ENCODE assay signal across 8 cellular contexts in the genomic region with DNA sequence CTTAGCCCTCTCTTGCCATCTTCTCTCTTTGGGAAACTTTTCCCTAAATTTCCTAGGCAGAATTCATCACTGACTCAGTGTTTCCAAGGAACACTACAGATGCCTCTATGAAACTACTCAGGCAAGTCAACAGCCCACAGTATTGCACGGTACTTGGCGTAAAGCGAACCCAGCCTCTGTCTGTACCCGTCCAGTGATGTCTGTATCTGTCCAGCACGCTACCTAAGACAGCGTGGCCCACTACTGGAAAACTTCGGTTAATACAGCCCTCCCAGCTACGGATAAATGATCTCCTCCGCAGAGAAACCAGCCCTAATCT. TPM values are rescaled to one million over a fixed set of nuclear protein-coding genes. Genes with fewer than 3 reads are reported as not detected.
DNase-seq lines count a peak whose midpoint lies in the region; ATAC-seq, FAIRE-seq and TF ChIP-seq lines count a peak whose summit lies in the region.

No MANE protein-coding gene starts in this region.

- peak overlapping the region; percentile 93 for H4K8ac ChIP-seq in H1 (ENCODE audit: extremely low read depth, insufficient read depth, low read length)

- TF ChIP-seq RAD21 in H1 (IDR thresholded peaks at IDR 0.05 in 1 of 2, conservative IDR thresholded peaks at IDR 0.05 in 1 of 2; ENCODE audit: low read depth in 2 of 2, low read length in 2 of 2) = no peak

- no peak for TF ChIP-seq POLR2A in H1 (IDR thresholded peaks at IDR 0.05; ENCODE audit: control extremely low read depth in 1 of 2, low read depth in 2 of 2, low read length in 2 of 2)

- H3K27ac Mint-ChIP-seq in HFFc6 (peak overlapping the region; percentile 90), naive B cell (peak overlapping the region; percentile 86 to 95 (median 92))

- H3K4ac ChIP-seq in H1 (replicated peaks; ENCODE audit: insufficient read length, low read depth, low read length) = no peak overlapping the region

- no peak for FAIRE-seq in H1 (lab: Jason Lieb, UNC)

- H2BK20ac ChIP-seq in H1 (ENCODE audit: low read length) = no peak overlapping the region

- no peaks in the 10 kb centered on the region for H3K9me3 Mint-ChIP-seq in HFFc6
- H3K9me3 Mint-ChIP-seq in naive B cell = no peaks in the 10 kb centered on the region

- POLR2A ChIA-PET in H1 (lab: Charles Lee; ENCODE audit: partially characterized antibody) = interaction anchor here (0.9 to 1.9 kb wide), 16 partner anchors 8 to 266 kb away, joined by 3 to 8 read pairs (median 4); partner anchors contain the start of genes CHRNA5, CRABP1, DNAJA4 and IREB2

- no peak overlapping the region for H2BK12ac ChIP-seq in H1 (ENCODE audit: low read depth, low read length)

- peaks cover 0 to 2% (median 0%) of the 10 kb centered on the region in 4 experiments; a peak in 1 of 7 replicates for H3K4me1 ChIP-seq in H1 (replicated peaks in 1 of 4; ENCODE audit: control insufficient read depth in 3 of 4, insufficient read depth in 4 of 4, low read length in 3 of 4)

- no peak overlapping the region; the same call in 1 of the 2 replicates for H2BK5ac ChIP-seq in H1 (ENCODE audit: low read depth, low read length)

- H2AFZ ChIP-seq in H1 (ENCODE audit: low read length) = 0 out of 2 replicates have a peak overlapping the region, but pooled peaks have one; percentile 14

- peak overlapping the region; percentile 96 for H3K4me3 Mint-ChIP-seq in HFFc6
- H3K4me3 Mint-ChIP-seq in naive B cell = peak overlapping the region; percentile 94 to 99 (median 97)

- H3K4me3 ChIP-seq in GM12864 (ENCODE audit: low read depth, low read length) (peak overlapping the region; percentile 94), H1 (ENCODE audit: extremely low read depth in 1 of 4, insufficient read depth in 2 of 4, low read depth in 3 of 4, low read length in 4 of 4) (peak overlapping the region; percentile 81 to 97 (median 86))

- no peaks in the 10 kb centered on the region; a peak in 1 of 8 replicates for H3K36me3 ChIP-seq in H1 (ENCODE audit: control insufficient read depth in 2 of 4, insufficient read depth in 4 of 4, low read length in 3 of 4)

- no peak overlapping the region for H4K91ac ChIP-seq in H1 (replicated peaks; ENCODE audit: insufficient read length, low read length)

- H3K36me3 Mint-ChIP-seq in HFFc6 (ENCODE audit: low read depth) (0 out of 2 replicates have a peak, but pooled peaks cover 15% of the 10 kb centered on the region), naive B cell (peaks cover 0 to 6% of the 10 kb centered on the region in 2 donors)

- TF ChIP-seq CTCF in GM12864 (IDR thresholded peaks at IDR 0.05; ENCODE audit: low read depth, low read length, missing control alignments) (no peak), HFFc6 (IDR thresholded peaks at IDR 0.05) (peak; percentile 36; the same call in 1 of the 2 replicates), H1 (IDR thresholded peaks at IDR 0.05; ENCODE audit: control extremely low read depth in 1 of 3, insufficient read depth in 1 of 3, low read depth in 1 of 3, low read length in 3 of 3) (no peak)

- H2BK120ac ChIP-seq in H1 (replicated peaks; ENCODE audit: low read depth, low read length) = no peak overlapping the region

- no peak overlapping the region for H2BK15ac ChIP-seq in H1 (ENCODE audit: low read length)

- H3K27me3 Mint-ChIP-seq in HFFc6 (ENCODE audit: insufficient read depth) (peaks cover 2% of the 10 kb centered on the region), naive B cell (peaks cover 0 to 1% (median 0%) of the 10 kb centered on the region in 3 donors)

- H3K56ac ChIP-seq in H1 (replicated peaks; ENCODE audit: insufficient read length, low read depth, low read length) = no peak overlapping the region

- H3K4me2 ChIP-seq in H1 (ENCODE audit: insufficient read depth in 1 of 2, low read depth in 2 of 2, low read length in 2 of 2) = peak overlapping the region; percentile 88 to 94

- peaks cover 0 to 2% of the 10 kb centered on the region in 2 experiments for H4K20me1 ChIP-seq in H1 (replicated peaks in 1 of 2; ENCODE audit: control insufficient read depth in 1 of 2, insufficient read depth in 2 of 2, low read length in 2 of 2)

- 5% methylated on average over 9 of the region's 9 CpGs; no CpG with 5 or more reads in 1 of the 2 experiments for WGBS in H1 (ENCODE audit: extremely low coverage in 1 of 2, insufficient coverage in 1 of 2, insufficient read length in 1 of 2, insufficient replicate concordance in 2 of 2, low coverage in 1 of 2, low lambda C conversion rate in 2 of 2, missing lambda C conversion rate in 1 of 2), 2 experiments

- TF ChIP-seq EP300 in H1 (IDR thresholded peaks at IDR 0.05; ENCODE audit: borderline replicate concordance in 1 of 2, low read depth in 2 of 2, low read length in 2 of 2) = no peak

- no peaks in the 10 kb centered on the region for H3K9me3 ChIP-seq in H1 (ENCODE audit: insufficient read depth in 2 of 2, low read depth in 1 of 2, low read length in 1 of 2)

- H3K23me2 ChIP-seq in H1 (ENCODE audit: low read depth, low read length) = peaks cover 6% of the 10 kb centered on the region; the same call in 1 of the 2 replicates

- CTCF ChIA-PET in H1 (lab: Charles Lee; ENCODE audit: partially characterized antibody) = interaction anchor here (0.9 to 1.3 kb wide), 6 partner anchors 10 to 321 kb away, joined by 3 to 7 read pairs (median 4); no protein-coding TSS in a partner anchor

- no peak overlapping the region for H3K23ac ChIP-seq in H1 (ENCODE audit: insufficient read length)

- H3K79me2 ChIP-seq in H1 (ENCODE audit: control insufficient read depth in 1 of 2, insufficient read depth in 2 of 2, low read length in 2 of 2) = peaks cover 3 to 19% of the 10 kb centered on the region in 2 experiments; a peak in 3 of 4 replicates

- DNase-seq in GM12864 (ENCODE audit: low read depth) = no peak
- peak; percentile 24 for DNase-seq in HFFc6
- peak; percentile 51 for DNase-seq in OCI-M2 (lab: John Stamatoyannopoulos, UW; ENCODE audit: unreplicated experiment)
- no peak for DNase-seq in H1 (ENCODE audit: low read depth in 1 of 2, low spot score in 2 of 2)
- no peak for DNase-seq in naive B cell
- DNase-seq in ureter (ENCODE audit: low spot score) = no peak
- no peak for DNase-seq in medulla oblongata (ENCODE audit: extremely low spot score)

- H3K4me1 Mint-ChIP-seq in HFFc6 (ENCODE audit: low read depth) (peaks cover 45% of the 10 kb centered on the region), naive B cell (peaks cover 12% of the 10 kb centered on the region in 3 donors)

- no peak overlapping the region for H2AK5ac ChIP-seq in H1 (ENCODE audit: low read depth, low read length)

- H3K79me1 ChIP-seq in H1 (ENCODE audit: low read depth, low read length) = peaks cover 7% of the 10 kb centered on the region

- peaks cover 0 to 4% (median 0%) of the 10 kb centered on the region in 4 experiments; a peak in 2 of 7 replicates for H3K27me3 ChIP-seq in H1 (replicated peaks in 1 of 4; ENCODE audit: control insufficient read depth in 3 of 4, extremely low read depth in 1 of 4, insufficient read depth in 3 of 4, low read length in 3 of 4)

- H3K14ac ChIP-seq in H1 (ENCODE audit: insufficient read length) = no peak overlapping the region

- peak overlapping the region; percentile 54; the same call in 1 of the 2 replicates for H3K27ac ChIP-seq in H1 (ENCODE audit: low read depth, low read length)

- peak; percentile 22 to 27 for ATAC-seq in naive B cell (ENCODE audit: low read depth in 2 of 2)
- ATAC-seq in GM19397 (IDR thresholded peaks at IDR 0.05; ENCODE audit: unreplicated experiment) = no peak

- no peak overlapping the region for H4K5ac ChIP-seq in H1 (ENCODE audit: insufficient read length, low read depth, low read length)

- peak overlapping the region; percentile 71 to 92 (median 77) for H3K9ac ChIP-seq in H1 (replicated peaks in 1 of 4; ENCODE audit: extremely low read depth in 1 of 4, low read depth in 3 of 4, low read length in 3 of 4)

- H3K18ac ChIP-seq in H1 (ENCODE audit: extremely low read depth, low read length) = no peak overlapping the region

RNA-seq across cellular contexts. Expression of gene SKIC8, which starts 0.5 kb away (rescaled TPM):
- total RNA-seq in HFFc6 (2021; fragmentation: NEBNext Ultra II Directional; extraction: Animal tissue kit (Norgen Biotek cat#: 25700)) = 10 to 100 TPM; 43.9 to 48.1 (median 47.0) TPM
- 44.2 and 44.7 TPM in 2 replicates for total RNA-seq in H1 (2021; fragmentation: NEBNext Ultra II Directional; extraction: Animal tissue kit (Norgen Biotek cat#: 25700))
- polyA plus RNA-seq in H1 (2011; rRNA removed) = 42.3 and 77.7 TPM in 2 replicates
- polyA plus RNA-seq in H1 (2011; cell fraction: cytosol; rRNA removed) = 82.0 TPM
- 37.9 TPM for polyA plus RNA-seq in H1 (2011; cell fraction: nucleus; rRNA removed)
- polyA plus RNA-seq in H1 (2012, experiment 1 of 2) = 58.8 to 64.1 TPM (median 60.1 TPM) in 4 replicates
- polyA plus RNA-seq in H1 (2012, experiment 2 of 2) = 23.9 TPM
- polyA plus RNA-seq in H1 (2013, experiment 1 of 2) = 39.0 TPM
- 37.6 TPM for polyA plus RNA-seq in H1 (2013, experiment 2 of 2)
- 58.5 and 78.2 TPM in 2 replicates for polyA minus RNA-seq in H1 (2011; rRNA and poly(A)+ RNA removed)
- polyA minus RNA-seq in H1 (2011; cell fraction: cytosol; rRNA and poly(A)+ RNA removed) = 44.5 TPM
- 22.7 TPM for polyA minus RNA-seq in H1 (2011; cell fraction: nucleus; rRNA and poly(A)+ RNA removed)
- polyA plus RNA-seq in naive B cell (ENCODE audit: low read depth in 6 of 6) = 100 to 1,000 TPM in 1 of 6 donors, 10 to 100 TPM in 5; 60.8 to 107 (median 72.6) TPM
- 55.7 TPM for total RNA-seq in ureter

RNA-seq across cellular contexts. Expression of gene DNAJA4, which starts 34.6 kb away (rescaled TPM):
- under 1 TPM in 5 of 6 experiments, not detected in 1; 0.14 to 0.38 (median 0.17) TPM for total RNA-seq in HFFc6 (2021; fragmentation: NEBNext Ultra II Directional; extraction: Animal tissue kit (Norgen Biotek cat#: 25700))
- total RNA-seq in H1 (2021; fragmentation: NEBNext Ultra II Directional; extraction: Animal tissue kit (Norgen Biotek cat#: 25700)) = 2.5 and 3.6 TPM in 2 replicates
- polyA plus RNA-seq in H1 (2011; rRNA removed) (5.1 and 6.2 TPM in 2 replicates), naive B cell (ENCODE audit: low read depth in 6 of 6) (1 to 10 TPM; 3.1 to 5.3 (median 4.3) TPM)
- polyA plus RNA-seq in H1 (2011; cell fraction: cytosol; rRNA removed) = 7.2 TPM
- 12.6 TPM for polyA plus RNA-seq in H1 (2011; cell fraction: nucleus; rRNA removed)
- polyA plus RNA-seq in H1 (2012, experiment 1 of 2) = 6.0 to 8.0 TPM (median 6.6 TPM) in 4 replicates
- polyA plus RNA-seq in H1 (2012, experiment 2 of 2) = 0.89 TPM
- 0.83 TPM for polyA plus RNA-seq in H1 (2013, experiment 1 of 2)
- polyA plus RNA-seq in H1 (2013, experiment 2 of 2) = 0.61 TPM
- polyA minus RNA-seq in H1 (2011; rRNA and poly(A)+ RNA removed) = 6.7 and 6.9 TPM in 2 replicates
- polyA minus RNA-seq in H1 (2011; cell fraction: cytosol; rRNA and poly(A)+ RNA removed) = 4.8 TPM
- 10.0 TPM for polyA minus RNA-seq in H1 (2011; cell fraction: nucleus; rRNA and poly(A)+ RNA removed)
- total RNA-seq in ureter = 78.0 TPM

RNA-seq across cellular contexts. Expression of gene CRABP1, which starts 41.2 kb away (rescaled TPM):
- total RNA-seq in HFFc6 (2021; fragmentation: NEBNext Ultra II Directional; extraction: Animal tissue kit (Norgen Biotek cat#: 25700)) = not detected
- total RNA-seq in H1 (2021; fragmentation: NEBNext Ultra II Directional; extraction: Animal tissue kit (Norgen Biotek cat#: 25700)) = 385 and 388 TPM in 2 replicates
- polyA plus RNA-seq in H1 (2011; rRNA removed) = 600 and 655 TPM in 2 replicates
- polyA plus RNA-seq in H1 (2011; cell fraction: cytosol; rRNA removed) = 622 TPM
- polyA plus RNA-seq in H1 (2011; cell fraction: nucleus; rRNA removed) = 325 TPM
- 523 to 649 TPM (median 571 TPM) in 4 replicates for polyA plus RNA-seq in H1 (2012, experiment 1 of 2)
- polyA plus RNA-seq in H1 (2012, experiment 2 of 2) = 653 TPM
- polyA plus RNA-seq in H1 (2013, experiment 1 of 2) = 321 TPM
- 337 TPM for polyA plus RNA-seq in H1 (2013, experiment 2 of 2)
- polyA minus RNA-seq in H1 (2011; rRNA and poly(A)+ RNA removed) = 149 and 152 TPM in 2 replicates
- 118 TPM for polyA minus RNA-seq in H1 (2011; cell fraction: cytosol; rRNA and poly(A)+ RNA removed)
- polyA minus RNA-seq in H1 (2011; cell fraction: nucleus; rRNA and poly(A)+ RNA removed) = 94.2 TPM
- not detected for polyA plus RNA-seq in naive B cell (ENCODE audit: low read depth in 6 of 6)
- not detected for total RNA-seq in ureter

Comparison
In these comparisons a context has a peak if more than half of its experiments do, and no peak if none do; other contexts are left out.
1. DNase-seq: peak in HFFc6 (single experiment) and OCI-M2 (single experiment); none in GM12864 (single experiment), H1 (0 of 2), naive B cell (single experiment), ureter (single experiment) and medulla oblongata (single experiment).
2. RNA of gene DNAJA4, which starts 34.6 kb away (total RNA-seq): 78.0 TPM in ureter (single experiment); 2.5 to 3.6 TPM in H1 and 0.14 to 0.38 TPM in HFFc6; every median in the first group is over 10 times any median in the second.
3. RNA of gene CRABP1, which starts 41.2 kb away (total RNA-seq): 385 to 388 TPM in H1; not detected in ureter (single experiment) and not detected in HFFc6; every median in the first group is over 100 times any median in the second.